ENCODE assay signal across 1 cellular context in the genomic region with DNA sequence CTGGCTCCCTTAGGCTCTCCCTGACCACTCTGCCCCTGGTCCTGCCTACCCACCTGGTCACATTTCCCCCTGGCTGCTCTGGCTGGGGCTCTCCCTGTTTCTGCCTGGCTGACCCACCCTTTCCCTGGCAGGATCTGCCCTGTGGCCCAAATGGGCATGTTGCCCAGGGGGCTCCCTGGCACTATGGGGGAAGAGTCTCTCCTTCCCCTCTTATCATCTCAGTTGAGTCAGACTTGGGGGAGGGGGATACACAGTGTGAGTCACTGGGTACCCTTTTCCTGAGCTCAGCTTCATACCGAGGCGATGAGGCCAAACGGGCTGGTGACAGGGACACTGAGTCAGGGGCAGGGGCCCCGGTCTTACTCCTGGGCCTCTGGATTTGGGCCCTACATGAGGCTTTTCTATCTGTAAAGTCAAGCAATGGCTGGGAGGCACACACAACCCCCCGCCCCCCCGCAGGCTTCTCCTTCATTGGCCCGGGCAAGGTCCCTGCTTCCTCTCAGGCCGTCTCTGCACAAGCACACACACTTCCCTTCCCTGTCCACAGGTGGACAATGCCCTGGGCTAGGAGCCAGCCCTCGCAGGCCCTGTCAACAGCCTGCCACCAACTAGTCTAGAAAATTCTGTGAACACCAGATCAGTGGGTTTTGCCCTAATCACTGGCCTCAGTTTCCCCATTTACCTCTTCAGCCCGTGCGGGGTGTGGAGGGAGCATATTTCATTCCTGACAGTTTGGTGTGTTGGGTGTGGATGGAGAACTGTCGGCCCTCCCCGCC.
TF ChIP-seq lines count a peak whose summit lies in the region.

No MANE protein-coding gene starts in this region.

TF ChIP-seq in A549, 52 proteins besides CTCF, POLR2A, EP300 and RAD21:
- TF ChIP-seq FOSL2 (IDR thresholded peaks at IDR 0.05), result no peak
- 0 out of 2 replicates have a peak, but pooled peaks have one; percentile 24 for TF ChIP-seq FOSL2 (CRISPR knock-in tag; IDR thresholded peaks at IDR 0.05)
- no peak for TF ChIP-seq HDAC2 (IDR thresholded peaks at IDR 0.05)
